Comparison of ENCODE assay signal across 12 cellular contexts in the genomic region with DNA sequence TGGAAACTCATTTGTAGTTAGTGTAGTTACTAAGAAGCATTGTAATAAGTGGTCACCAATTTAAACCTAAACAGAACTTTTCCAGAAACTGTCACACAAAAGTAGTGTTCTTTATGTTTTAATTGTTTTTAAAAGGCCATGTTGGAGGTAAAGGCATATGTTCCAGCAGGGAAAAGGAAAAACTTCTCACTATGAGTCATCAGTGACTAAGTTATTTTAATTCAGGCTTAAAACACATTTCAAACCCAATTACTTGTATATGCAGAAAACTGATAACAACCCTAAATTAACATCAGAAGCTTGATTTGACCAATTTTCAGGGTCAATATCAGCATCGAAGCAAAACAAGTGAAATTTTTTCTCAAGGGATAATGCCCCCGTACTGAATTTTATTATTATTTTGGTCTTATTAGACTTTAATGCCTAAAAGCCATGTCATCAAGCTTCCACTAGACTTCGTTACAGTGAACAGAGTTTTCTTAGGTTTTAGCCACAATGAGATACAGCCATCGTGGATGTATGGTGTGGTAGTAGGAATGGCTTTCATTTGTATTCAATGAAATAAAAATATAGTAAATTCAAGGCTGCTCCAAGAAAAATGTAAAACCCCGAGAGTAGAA. TPM values are rescaled to one million over a fixed set of nuclear protein-coding genes. Genes with fewer than 3 reads are reported as not detected.
DNase-seq lines count a peak whose midpoint lies in the region; ATAC-seq, FAIRE-seq and TF ChIP-seq lines count a peak whose summit lies in the region.
"Had no signal": no experiment of that assay in that cellular context is flagged by ENCODE, and none has a peak within 500 bp of the region (broad histone marks: within the 10 kb centered on the region; RNA-seq: fewer than 3 reads in every experiment).

No MANE protein-coding gene starts in this region.

- POLR2A ChIA-PET in Panc1 (lab: Charles Lee), result no interaction called here
- POLR2A ChIA-PET in endothelial cell of umbilical vein (lab: Charles Lee), result no interaction called here

- no peaks in the 10 kb centered on the region for H3K27me3 Mint-ChIP-seq in activated T-cell treated with anti-CD3 and anti-CD28 coated beads, Interleukin-2, amount 50 U/mL, for 24 hours
- H3K27me3 Mint-ChIP-seq in activated CD4-positive, alpha-beta T cell treated with anti-CD3 and anti-CD28 coated beads, Interleukin-2, amount 10 ng/mL, durations not matched to agents 24 days and 14 days, result no peaks in the 10 kb centered on the region

- peaks cover 13% of the 10 kb centered on the region for H3K36me3 Mint-ChIP-seq in activated T-cell treated with anti-CD3 and anti-CD28 coated beads, Interleukin-2, amount 50 U/mL, for 24 hours (ENCODE audit: low read depth)
- H3K36me3 Mint-ChIP-seq in activated CD4-positive, alpha-beta T cell treated with anti-CD3 and anti-CD28 coated beads, Interleukin-2, amount 10 ng/mL, durations not matched to agents 24 days and 14 days (ENCODE audit: low read depth), result peaks cover 2% of the 10 kb centered on the region

- H4K20me1 ChIP-seq in endothelial cell of umbilical vein (replicated peaks; ENCODE audit: control insufficient read depth, extremely low read depth, insufficient read depth, low read length) (no peaks in the 10 kb centered on the region), smooth muscle cell (ENCODE audit: low read depth) (no peaks in the 10 kb centered on the region)

- H3K4me1 ChIP-seq in Panc1 (ENCODE audit: control insufficient read depth, insufficient read depth, low read length) (peaks cover 49% of the 10 kb centered on the region), endothelial cell of umbilical vein (ENCODE audit: control insufficient read depth, extremely low read depth, insufficient read depth, low read length) (peaks cover 44% of the 10 kb centered on the region), smooth muscle cell (ENCODE audit: low read depth) (no peaks in the 10 kb centered on the region)

- H3K27ac ChIP-seq in Panc1 (ENCODE audit: low read length), result peak overlapping the region; percentile 72
- H3K27ac ChIP-seq in endothelial cell of umbilical vein (ENCODE audit: insufficient read depth, low read depth, low read length), result peak overlapping the region; percentile 58
- H3K27ac ChIP-seq in smooth muscle cell (ENCODE audit: low read depth), result peak overlapping the region; percentile 50
- H3K27ac ChIP-seq: KMS-11, thoracic aorta had no signal

- H3K4me3 ChIP-seq in Panc1 (ENCODE audit: low read depth in 2 of 2, low read length in 2 of 2) (no peak overlapping the region), endothelial cell of umbilical vein (replicated peaks in 1 of 3; ENCODE audit: insufficient read depth in 1 of 3, low read depth in 1 of 3, low read length in 3 of 3) (peak overlapping the region in 1 of 3 experiments; percentile 44), smooth muscle cell (no peak overlapping the region)
- H3K4me3 ChIP-seq: thoracic aorta had no signal

- H3K9me1 ChIP-seq in endothelial cell of umbilical vein (replicated peaks; ENCODE audit: control insufficient read depth, extremely low read depth, insufficient read depth, low read length), result no peaks in the 10 kb centered on the region

- peaks cover 67% of the 10 kb centered on the region for H3K79me2 ChIP-seq in endothelial cell of umbilical vein (ENCODE audit: control insufficient read depth, insufficient read depth, low read length)
- no peaks in the 10 kb centered on the region for H3K79me2 ChIP-seq in smooth muscle cell (ENCODE audit: low read depth)

- no peaks in the 10 kb centered on the region for H3K36me3 ChIP-seq in Panc1 (ENCODE audit: control insufficient read depth, insufficient read depth, low read length)
- H3K36me3 ChIP-seq in endothelial cell of umbilical vein (ENCODE audit: control insufficient read depth in 2 of 2, extremely low read depth in 1 of 2, insufficient read depth in 2 of 2, low read length in 2 of 2), result no peaks in the 10 kb centered on the region
- H3K36me3 ChIP-seq in smooth muscle cell (ENCODE audit: low read depth), result no peaks in the 10 kb centered on the region
- H3K36me3 ChIP-seq: thoracic aorta had no signal

- no peak for ATAC-seq in Panc1

- peak; percentile 85 for FAIRE-seq in endothelial cell of umbilical vein (lab: Jason Lieb, UNC)
- FAIRE-seq: TTC549 had no signal

- peak overlapping the region; percentile 19 for H3K9ac ChIP-seq in endothelial cell of umbilical vein (replicated peaks; ENCODE audit: extremely low read depth, insufficient read depth, low read length)
- no peak overlapping the region for H3K9ac ChIP-seq in smooth muscle cell (ENCODE audit: low read depth)
- H3K9ac ChIP-seq: KMS-11 had no signal

- 61% methylated on average over 5 of the region's 5 CpGs for WGBS in smooth muscle cell (ENCODE audit: low lambda C conversion rate)

- H3K27ac Mint-ChIP-seq in activated T-cell treated with anti-CD3 and anti-CD28 coated beads, Interleukin-2, amount 50 U/mL, for 24 hours, result peak overlapping the region; percentile 18
- no peak overlapping the region for H3K27ac Mint-ChIP-seq in activated CD4-positive, alpha-beta T cell treated with anti-CD3 and anti-CD28 coated beads, Interleukin-2, amount 10 ng/mL, durations not matched to agents 24 days and 14 days

- no peaks in the 10 kb centered on the region for H3F3A ChIP-seq in smooth muscle cell (ENCODE audit: low read depth)

- CTCF ChIA-PET in Panc1 (lab: Charles Lee), result no interaction called here
- CTCF ChIA-PET in endothelial cell of umbilical vein (lab: Charles Lee), result interaction anchor here (0.6 to 1.7 kb wide), 2 partner anchors 15 to 1443 kb away, joined by 3 to 8 read pairs; partner anchors contain the start of gene SUDS3

- H3K9me3 ChIP-seq in Panc1 (ENCODE audit: control insufficient read depth, insufficient read depth, low read depth, low read length) (no peaks in the 10 kb centered on the region), endothelial cell of umbilical vein (replicated peaks; ENCODE audit: control insufficient read depth, insufficient read depth, low read length) (no peaks in the 10 kb centered on the region), smooth muscle cell (replicated peaks; ENCODE audit: low read depth) (no peaks in the 10 kb centered on the region)
- H3K9me3 ChIP-seq: thoracic aorta had no signal

- no peaks in the 10 kb centered on the region for H3K27me3 ChIP-seq in Panc1 (ENCODE audit: control insufficient read depth, insufficient read depth, low read length)
- no peaks in the 10 kb centered on the region for H3K27me3 ChIP-seq in endothelial cell of umbilical vein (ENCODE audit: control insufficient read depth in 2 of 2, insufficient read depth in 2 of 2, low read length in 2 of 2)
- no peaks in the 10 kb centered on the region for H3K27me3 ChIP-seq in smooth muscle cell (ENCODE audit: low read depth)

- DNase-seq in activated T-cell treated with anti-CD3 and anti-CD28 coated beads, Interleukin-2, amount 50 U/mL, for 24 hours, result no peak
- no peak for DNase-seq in activated T-cell treated with anti-CD3 and anti-CD28 coated beads, Interleukin-2, amount 50 U/mL, for 48 hours
- DNase-seq in Panc1 (ENCODE audit: low read depth, low spot score) (no peak), endothelial cell of umbilical vein (ENCODE audit: low read depth, low spot score) (peak; percentile 87), smooth muscle cell (lab: John Stamatoyannopoulos, UW; ENCODE audit: unreplicated experiment) (no peak)
- no peak for DNase-seq in activated CD4-positive, alpha-beta T cell treated with anti-CD3 and anti-CD28 coated beads, Interleukin-2, amount 50 U/mL, for 1 hour
- DNase-seq in stimulated activated naive CD4-positive, alpha-beta T cell (lab: John Stamatoyannopoulos, UW), result no peak
- DNase-seq in activated CD4-positive, alpha-beta T cell treated with anti-CD3 and anti-CD28 coated beads, Interleukin-2, amount 10 ng/mL, durations not matched to agents 24 days and 14 days, result no peak
- DNase-seq: activated CD8-positive, alpha-beta memory T cell treated with anti-CD3 and anti-CD28 coated beads, Interleukin-2, amount 50 U/mL, for 4 hours had no signal

- peaks cover 37% of the 10 kb centered on the region for H3K4me1 Mint-ChIP-seq in activated T-cell treated with anti-CD3 and anti-CD28 coated beads, Interleukin-2, amount 50 U/mL, for 24 hours (ENCODE audit: low read depth)
- H3K4me1 Mint-ChIP-seq in activated CD4-positive, alpha-beta T cell treated with anti-CD3 and anti-CD28 coated beads, Interleukin-2, amount 10 ng/mL, durations not matched to agents 24 days and 14 days, result peaks cover 25% of the 10 kb centered on the region

- BruUV-seq in Panc1 (replicated peaks; lab: Mats Ljungman, UMichigan), result no TSS peak
- TSS peak; percentile 63 for BruUV-seq in endothelial cell of umbilical vein (replicated peaks; lab: Mats Ljungman, UMichigan)

- dilution Hi-C loops in endothelial cell of umbilical vein (cut with MboI; ENCODE audit: extremely low pct_ligation_motif_present, low sequenced_read_pairs), result no loop called here

- H3K9me3 Mint-ChIP-seq in activated T-cell treated with anti-CD3 and anti-CD28 coated beads, Interleukin-2, amount 50 U/mL, for 24 hours, result no peaks in the 10 kb centered on the region
- no peaks in the 10 kb centered on the region for H3K9me3 Mint-ChIP-seq in activated CD4-positive, alpha-beta T cell treated with anti-CD3 and anti-CD28 coated beads, Interleukin-2, amount 10 ng/mL, durations not matched to agents 24 days and 14 days

- peak overlapping the region; percentile 74 for H3K4me2 ChIP-seq in endothelial cell of umbilical vein (ENCODE audit: insufficient read depth, low read length)
- peak overlapping the region; percentile 31 for H3K4me2 ChIP-seq in smooth muscle cell
- H3K4me2 ChIP-seq: KMS-11 had no signal

- no peak overlapping the region for H3K4me3 Mint-ChIP-seq in activated T-cell treated with anti-CD3 and anti-CD28 coated beads, Interleukin-2, amount 50 U/mL, for 24 hours
- no peak overlapping the region for H3K4me3 Mint-ChIP-seq in activated CD4-positive, alpha-beta T cell treated with anti-CD3 and anti-CD28 coated beads, Interleukin-2, amount 10 ng/mL, durations not matched to agents 24 days and 14 days

- H2AFZ ChIP-seq in endothelial cell of umbilical vein (ENCODE audit: low read depth, low read length) (no peak overlapping the region), smooth muscle cell (ENCODE audit: low read depth) (no peak overlapping the region)

- intact Hi-C loops in Panc1 (cut with micrococcal nuclease; ENCODE audit: unreplicated experiment) (no loop called here), endothelial cell of umbilical vein (cut with micrococcal nuclease) (no loop called here)
- intact Hi-C loops in activated CD4-positive, alpha-beta T cell treated with anti-CD3 and anti-CD28 coated beads, Interleukin-2, amount 10 ng/mL, durations not matched to agents 24 days and 14 days (cut with micrococcal nuclease), result no loop called here

- TF ChIP-seq POLR2A in endothelial cell of umbilical vein (IDR thresholded peaks at IDR 0.05; ENCODE audit: low read depth, low read length), result no peak

- in situ Hi-C loops in Panc1 (cut with HindIII; ENCODE audit: low pct_unique_long_range_greater_than_20kb, low sequenced_read_pairs), result no loop called here

- no peak for TF ChIP-seq CTCF in Panc1 (IDR thresholded peaks at IDR 0.05)
- TF ChIP-seq CTCF in endothelial cell of umbilical vein (IDR thresholded peaks at IDR 0.05; ENCODE audit: extremely low read depth in 1 of 2, insufficient read depth in 1 of 2, low read depth in 1 of 2, low read length in 2 of 2), result no peak
- TF ChIP-seq CTCF in smooth muscle cell (IDR thresholded peaks at IDR 0.05; ENCODE audit: borderline replicate concordance, insufficient read depth, poor library complexity, severe bottlenecking), result no peak

RNA-seq across cellular contexts. Expression of gene TAOK3, which starts 11.8 kb away (rescaled TPM):
- 30.5 TPM for total RNA-seq in Panc1 (2021; ENCODE audit: unreplicated experiment)
- 21.2 TPM for polyA plus RNA-seq in Panc1 (2012; ENCODE audit: insufficient read length)
- 23.1 and 28.9 TPM in 2 replicates for total RNA-seq in endothelial cell of umbilical vein
- 7.6 and 11.3 TPM in 2 replicates for polyA plus RNA-seq in endothelial cell of umbilical vein
- 16.0 and 16.1 TPM in 2 replicates for polyA plus RNA-seq in endothelial cell of umbilical vein (2011; cell fraction: cytosol; rRNA removed)
- polyA plus RNA-seq in endothelial cell of umbilical vein (2011; cell fraction: nucleus; rRNA removed), result 32.4 and 40.3 TPM in 2 replicates
- 33.8 and 43.3 TPM in 2 replicates for polyA plus RNA-seq in endothelial cell of umbilical vein (2012)
- polyA minus RNA-seq in endothelial cell of umbilical vein, result 52.6 and 59.0 TPM in 2 replicates
- polyA minus RNA-seq in endothelial cell of umbilical vein (2011; cell fraction: cytosol; rRNA and poly(A)+ RNA removed), result 6.0 TPM
- polyA minus RNA-seq in endothelial cell of umbilical vein (2011; cell fraction: nucleus; rRNA and poly(A)+ RNA removed), result 38.0 and 52.2 TPM in 2 replicates
- total RNA-seq in smooth muscle cell, result 7.1 and 7.3 TPM in 2 replicates
- polyA plus RNA-seq in smooth muscle cell, result 7.9 and 18.2 TPM in 2 replicates
- total RNA-seq in activated CD4-positive, alpha-beta T cell treated with anti-CD3 and anti-CD28 coated beads, Interleukin-2, amount 10 ng/mL, durations not matched to agents 24 days and 14 days, result 51.8 and 53.4 TPM in 2 replicates

RNA-seq across cellular contexts. Expression of gene SUDS3, which starts 15.5 kb away (rescaled TPM):
- total RNA-seq in Panc1 (2021; ENCODE audit: unreplicated experiment) (37.4 TPM), endothelial cell of umbilical vein (25.6 and 27.4 TPM in 2 replicates), smooth muscle cell (34.9 and 58.2 TPM in 2 replicates)
- 17.8 TPM for polyA plus RNA-seq in Panc1 (2012; ENCODE audit: insufficient read length)
- polyA plus RNA-seq in endothelial cell of umbilical vein (14.3 and 16.9 TPM in 2 replicates), smooth muscle cell (11.4 and 16.4 TPM in 2 replicates)
- 10.6 and 11.7 TPM in 2 replicates for polyA plus RNA-seq in endothelial cell of umbilical vein (2011; cell fraction: cytosol; rRNA removed)
- 39.6 and 53.1 TPM in 2 replicates for polyA plus RNA-seq in endothelial cell of umbilical vein (2011; cell fraction: nucleus; rRNA removed)
- polyA plus RNA-seq in endothelial cell of umbilical vein (2012), result 15.9 and 17.1 TPM in 2 replicates
- 36.2 and 38.4 TPM in 2 replicates for polyA minus RNA-seq in endothelial cell of umbilical vein
- 13.4 TPM for polyA minus RNA-seq in endothelial cell of umbilical vein (2011; cell fraction: cytosol; rRNA and poly(A)+ RNA removed)
- 34.2 and 42.4 TPM in 2 replicates for polyA minus RNA-seq in endothelial cell of umbilical vein (2011; cell fraction: nucleus; rRNA and poly(A)+ RNA removed)
- 22.0 and 23.6 TPM in 2 replicates for total RNA-seq in activated CD4-positive, alpha-beta T cell treated with anti-CD3 and anti-CD28 coated beads, Interleukin-2, amount 10 ng/mL, durations not matched to agents 24 days and 14 days
